ENCODE assay signal across 1 cellular context in the genomic region with DNA sequence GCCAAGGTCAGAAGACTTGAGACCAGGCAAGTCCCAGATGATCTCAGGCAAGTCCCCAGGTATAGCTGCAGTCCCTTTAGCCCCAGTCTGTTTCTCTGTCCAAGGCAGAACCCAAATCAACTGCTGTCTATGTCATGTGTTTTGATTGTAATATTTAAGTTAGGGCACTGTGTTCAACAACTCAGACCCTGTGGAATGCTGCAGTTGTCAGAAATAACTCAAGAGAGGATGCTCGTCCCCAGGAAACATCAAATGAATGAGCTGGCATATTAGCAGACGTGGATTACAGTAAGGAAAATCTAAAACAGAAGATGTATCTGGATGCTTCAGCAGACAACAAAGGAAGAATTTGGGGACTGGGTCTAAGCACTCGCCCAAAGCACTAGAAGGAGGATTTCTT.
TF ChIP-seq lines count a peak whose summit lies in the region.

No MANE protein-coding gene starts in this region.

TF ChIP-seq in neural cell, 6 proteins besides CTCF, POLR2A, EP300 and RAD21:
- TF ChIP-seq SMC3 (conservative IDR thresholded peaks at IDR 0.05; ENCODE audit: poor library complexity) (no peak), TAF1 (IDR thresholded peaks at IDR 0.05; ENCODE audit: low read depth) (no peak), POLR2AphosphoS5 (IDR thresholded peaks at IDR 0.05) (no peak), MXI1 (conservative IDR thresholded peaks at IDR 0.05; ENCODE audit: poor library complexity, severe bottlenecking) (no peak)
- TF ChIP-seq, protein P1, sequence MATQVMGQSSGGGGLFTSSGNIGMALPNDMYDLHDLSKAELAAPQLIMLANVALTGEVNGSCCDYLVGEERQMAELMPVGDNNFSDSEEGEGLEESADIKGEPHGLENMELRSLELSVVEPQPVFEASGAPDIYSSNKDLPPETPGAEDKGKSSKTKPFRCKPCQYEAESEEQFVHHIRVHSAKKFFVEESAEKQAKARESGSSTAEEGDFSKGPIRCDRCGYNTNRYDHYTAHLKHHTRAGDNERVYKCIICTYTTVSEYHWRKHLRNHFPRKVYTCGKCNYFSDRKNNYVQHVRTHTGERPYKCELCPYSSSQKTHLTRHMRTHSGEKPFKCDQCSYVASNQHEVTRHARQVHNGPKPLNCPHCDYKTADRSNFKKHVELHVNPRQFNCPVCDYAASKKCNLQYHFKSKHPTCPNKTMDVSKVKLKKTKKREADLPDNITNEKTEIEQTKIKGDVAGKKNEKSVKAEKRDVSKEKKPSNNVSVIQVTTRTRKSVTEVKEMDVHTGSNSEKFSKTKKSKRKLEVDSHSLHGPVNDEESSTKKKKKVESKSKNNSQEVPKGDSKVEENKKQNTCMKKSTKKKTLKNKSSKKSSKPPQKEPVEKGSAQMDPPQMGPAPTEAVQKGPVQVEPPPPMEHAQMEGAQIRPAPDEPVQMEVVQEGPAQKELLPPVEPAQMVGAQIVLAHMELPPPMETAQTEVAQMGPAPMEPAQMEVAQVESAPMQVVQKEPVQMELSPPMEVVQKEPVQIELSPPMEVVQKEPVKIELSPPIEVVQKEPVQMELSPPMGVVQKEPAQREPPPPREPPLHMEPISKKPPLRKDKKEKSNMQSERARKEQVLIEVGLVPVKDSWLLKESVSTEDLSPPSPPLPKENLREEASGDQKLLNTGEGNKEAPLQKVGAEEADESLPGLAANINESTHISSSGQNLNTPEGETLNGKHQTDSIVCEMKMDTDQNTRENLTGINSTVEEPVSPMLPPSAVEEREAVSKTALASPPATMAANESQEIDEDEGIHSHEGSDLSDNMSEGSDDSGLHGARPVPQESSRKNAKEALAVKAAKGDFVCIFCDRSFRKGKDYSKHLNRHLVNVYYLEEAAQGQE (IDR thresholded peaks at IDR 0.05; ENCODE audit: borderline replicate concordance) = no peak
